18 cellular contexts compared by ENCODE assay signal in the genomic region with DNA sequence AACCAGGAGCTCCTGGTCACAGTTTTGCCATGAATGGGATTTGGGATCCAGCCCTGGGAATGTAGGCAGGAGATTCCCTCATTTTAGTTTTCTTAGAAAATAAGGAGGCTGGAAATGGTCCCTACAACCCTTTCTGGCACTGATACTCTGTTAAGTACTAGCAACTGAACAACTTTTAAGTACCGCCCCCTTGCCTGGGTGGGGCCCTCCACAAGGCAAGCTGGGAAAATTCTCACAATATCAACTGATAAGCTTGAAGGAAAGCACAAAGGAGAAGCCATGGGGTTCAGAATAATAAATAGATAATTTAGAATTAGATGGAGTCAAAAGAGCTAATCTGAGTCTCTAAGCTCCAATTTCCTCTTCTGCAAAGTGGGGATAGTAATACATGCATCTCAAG. TPM values are rescaled to one million over a fixed set of nuclear protein-coding genes. Genes with fewer than 3 reads are reported as not detected.
A peak's percentile ranks its signal among the peaks of the same experiment; 100 is the strongest.
DNase-seq lines count a peak whose midpoint lies in the region; ATAC-seq and TF ChIP-seq lines count a peak whose summit lies in the region.
"Had no signal": no experiment of that assay in that cellular context is flagged by ENCODE, and none has a peak within 500 bp of the region (broad histone marks: within the 10 kb centered on the region; RNA-seq: fewer than 3 reads in every experiment).

No MANE protein-coding gene starts in this region.

- no peaks in the 10 kb centered on the region for H3K79me2 ChIP-seq in PC-3 (ENCODE audit: low read length)

- no peaks in the 10 kb centered on the region for H3K36me3 Mint-ChIP-seq in type B pancreatic cell
- H3K36me3 Mint-ChIP-seq: CD8-positive, alpha-beta memory T cell had no signal

- peaks cover 4% of the 10 kb centered on the region for H3K4me1 Mint-ChIP-seq in type B pancreatic cell (ENCODE audit: unreplicated experiment)

- H3K9me3 ChIP-seq in heart left ventricle (no peaks in the 10 kb centered on the region), ascending aorta (no peaks in the 10 kb centered on the region), right atrium auricular region (no peaks in the 10 kb centered on the region), tibial artery (no peaks in the 10 kb centered on the region), PC-3 (ENCODE audit: low read length) (no peaks in the 10 kb centered on the region)
- H3K9me3 ChIP-seq: BLaER1, HAP-1 had no signal

- intact Hi-C loops in heart left ventricle (cut with DNase I) (loop anchor here in 3 of 10 donors (2.0 to 10.0 kb wide), 5 partner anchors 17 to 79 kb away; no protein-coding TSS in a partner anchor), Right ventricle myocardium inferior (cut with DNase I) (no loop called here), ascending aorta (cut with DNase I) (loop anchor here (5.0 to 10.0 kb wide), 2 partner anchors 169 to 384 kb away; no protein-coding TSS in a partner anchor), tibial artery (cut with DNase I; ENCODE audit: low total_unique reads) (loop anchor here (5.0 to 10.0 kb wide), 2 partner anchors 41 to 609 kb away; no protein-coding TSS in a partner anchor), PC-3 (cut with micrococcal nuclease) (no loop called here)

- H3K27me3 ChIP-seq in heart left ventricle (peaks cover 0 to 34% (median 4%) of the 10 kb centered on the region in 9 donors), ascending aorta (no peaks in the 10 kb centered on the region), right atrium auricular region (no peaks in the 10 kb centered on the region), tibial artery (no peaks in the 10 kb centered on the region), PC-3 (ENCODE audit: low read length) (peaks cover 53% of the 10 kb centered on the region)

- H3K4me3 ChIP-seq in heart left ventricle (no peak overlapping the region), ascending aorta (no peak overlapping the region), right atrium auricular region (no peak overlapping the region), tibial artery (no peak overlapping the region), PC-3 (ENCODE audit: low read length) (no peak overlapping the region)
- H3K4me3 ChIP-seq: BLaER1, HAP-1 had no signal

- no TSS peak for BruUV-seq in PC-3 (replicated peaks; lab: Mats Ljungman, UMichigan)

- peaks cover 84% of the 10 kb centered on the region for H3K27me3 Mint-ChIP-seq in type B pancreatic cell

- 38 to 62% (median 52%) methylated on average over 1 of the region's 1 CpG for WGBS in heart left ventricle, 4 donors

- H2AFZ ChIP-seq in PC-3 (ENCODE audit: low read length), result no peak overlapping the region

- no peak for TF ChIP-seq POLR2A in heart left ventricle (IDR thresholded peaks at IDR 0.05)

- no peak overlapping the region for H3K27ac Mint-ChIP-seq in type B pancreatic cell

- no peak for DNase-seq in heart left ventricle
- DNase-seq in Right ventricle myocardium inferior (ENCODE audit: missing footprints), result no peak
- DNase-seq in ascending aorta (ENCODE audit: low spot score in 2 of 2), result no peak
- DNase-seq in right atrium auricular region (ENCODE audit: low spot score), result no peak
- DNase-seq in tibial artery, result no peak
- DNase-seq in PC-3, result no peak
- no peak for DNase-seq in type B pancreatic cell (ENCODE audit: extremely low spot score, unreplicated experiment)
- DNase-seq: CD8-positive, alpha-beta memory T cell; DND-41; MV-4-11; NCI-H1417 treated with DMSO at 0.1 percent for 48 hours; NCI-H1930; NCI-H2171 treated with DMSO at 0.1 percent for 48 hours; NCI-H748 treated with DMSO at 0.1 percent for 48 hours had no signal

- no peak overlapping the region for H3K4me3 Mint-ChIP-seq in type B pancreatic cell
- H3K4me3 Mint-ChIP-seq: CD8-positive, alpha-beta memory T cell had no signal

- H3K36me3 ChIP-seq in heart left ventricle (no peaks in the 10 kb centered on the region), ascending aorta (no peaks in the 10 kb centered on the region), right atrium auricular region (no peaks in the 10 kb centered on the region), tibial artery (no peaks in the 10 kb centered on the region), PC-3 (ENCODE audit: low read depth, low read length) (no peaks in the 10 kb centered on the region)
- H3K36me3 ChIP-seq: BLaER1, HAP-1 had no signal

- no peak for ATAC-seq in heart left ventricle
- no peak for ATAC-seq in Right ventricle myocardium inferior
- no peak for ATAC-seq in PC-3
- ATAC-seq in GM21825 (IDR thresholded peaks at IDR 0.05; ENCODE audit: unreplicated experiment), result no peak
- ATAC-seq: Panc1 had no signal

- CTCF ChIA-PET in PC-3 (lab: Charles Lee), result no interaction called here

- H4K20me1 ChIP-seq in PC-3 (ENCODE audit: low read length), result no peaks in the 10 kb centered on the region

- POLR2A ChIA-PET in PC-3 (lab: Charles Lee; ENCODE audit: unreplicated experiment), result interaction anchor here (0.6 kb wide), 1 partner anchor 102 kb away, joined by 4 read pairs; no protein-coding TSS in a partner anchor

- H3K27ac ChIP-seq in heart left ventricle (peak overlapping the region; percentile 53 to 89 (median 78)), ascending aorta (peak overlapping the region; percentile 68 to 72), right atrium auricular region (peak overlapping the region; percentile 40 to 87), tibial artery (peak overlapping the region; percentile 76 to 86), PC-3 (ENCODE audit: low read length) (no peak overlapping the region)
- H3K27ac ChIP-seq: BLaER1 had no signal

- H3K4me2 ChIP-seq in PC-3 (ENCODE audit: low read length), result no peak overlapping the region

- H3K4me1 ChIP-seq in heart left ventricle (peaks cover 0 to 24% (median 17%) of the 10 kb centered on the region in 12 donors), ascending aorta (peaks cover 0 to 23% of the 10 kb centered on the region in 2 donors), right atrium auricular region (peaks cover 0 to 36% of the 10 kb centered on the region in 2 donors), tibial artery (peaks cover 0 to 43% (median 22%) of the 10 kb centered on the region in 4 donors), PC-3 (ENCODE audit: insufficient read depth, low read length) (no peaks in the 10 kb centered on the region)
- H3K4me1 ChIP-seq: HAP-1 had no signal

- H3K9me3 Mint-ChIP-seq in type B pancreatic cell, result no peaks in the 10 kb centered on the region
- H3K9me3 Mint-ChIP-seq: CD8-positive, alpha-beta memory T cell had no signal

- H3K9ac ChIP-seq in PC-3 (ENCODE audit: low read length), result no peak overlapping the region
- H3K9ac ChIP-seq: BLaER1 had no signal

- H3F3A ChIP-seq in PC-3 (ENCODE audit: low read length, unreplicated experiment), result no peaks in the 10 kb centered on the region

- TF ChIP-seq CTCF in heart left ventricle (IDR thresholded peaks at IDR 0.05) (no peak), ascending aorta (IDR thresholded peaks at IDR 0.05) (no peak), right atrium auricular region (IDR thresholded peaks at IDR 0.05) (no peak), tibial artery (IDR thresholded peaks at IDR 0.05) (no peak), PC-3 (conservative IDR thresholded peaks at IDR 0.05; ENCODE audit: low read depth, low read length) (no peak), type B pancreatic cell (conservative IDR thresholded peaks at IDR 0.05) (no peak)

- H3K9me2 ChIP-seq in PC-3 (replicated peaks; ENCODE audit: low read length), result no peaks in the 10 kb centered on the region

RNA-seq across cellular contexts. Expression of a gene that starts 4.2 kb away (rescaled TPM):
- total RNA-seq in heart left ventricle (10 to 100 TPM; 21.6 to 59.3 (median 35.9) TPM), Right ventricle myocardium inferior (31.1 TPM), ascending aorta (11.1 TPM), right atrium auricular region (10 to 100 TPM; 25.1 to 27.4 TPM), PC-3 (2014; rRNA removed) (2.5 and 2.7 TPM in 2 replicates), type B pancreatic cell (ENCODE audit: low replicate concordance) (1.5 and 11.6 TPM in 2 replicates)
- polyA plus RNA-seq in heart left ventricle, result 10 to 100 TPM in 1 of 2 donors, 1 to 10 TPM in 1; 9.0 to 18.4 TPM
- polyA plus RNA-seq: CD8-positive, alpha-beta memory T cell had no signal

Comparison
In these comparisons a context has a peak if more than half of its experiments do, and no peak if none do; other contexts are left out.
1. intact Hi-C loops: an anchor here in ascending aorta (5.0 to 10.0 kb wide) and tibial artery (5.0 to 10.0 kb wide); none called in Right ventricle myocardium inferior and PC-3.